In genomic region chr16:17467923-17468540, GRCh38 we compare ENCODE assay signal across 8 cellular contexts. TPM values are rescaled to one million over a fixed set of nuclear protein-coding genes. Genes with fewer than 3 reads are reported as not detected.
DNase-seq lines count a peak whose midpoint lies in the region; ATAC-seq, FAIRE-seq and TF ChIP-seq lines count a peak whose summit lies in the region.

No MANE protein-coding gene starts in this region.

- no peaks in the 10 kb centered on the region; the same call in 1 of the 2 replicates for H3K79me1 ChIP-seq in H1 (ENCODE audit: low read depth, low read length)

- H3K27me3 ChIP-seq in H1 (replicated peaks in 1 of 4; ENCODE audit: control insufficient read depth in 3 of 4, extremely low read depth in 1 of 4, insufficient read depth in 3 of 4, low read length in 3 of 4), result peaks cover 0 to 28% (median 15%) of the 10 kb centered on the region in 4 experiments; a peak in 5 of 7 replicates
- H3K27me3 ChIP-seq in testis, result no peaks in the 10 kb centered on the region

- H3K9ac ChIP-seq in H1 (replicated peaks in 1 of 4; ENCODE audit: extremely low read depth in 1 of 4, low read depth in 3 of 4, low read length in 3 of 4), result no peak overlapping the region

- no peak overlapping the region for H4K5ac ChIP-seq in H1 (ENCODE audit: insufficient read length, low read depth, low read length)

- H2BK5ac ChIP-seq in H1 (ENCODE audit: low read depth, low read length), result 0 out of 2 replicates have a peak overlapping the region, but pooled peaks have one; percentile 3

- H3K79me2 ChIP-seq in H1 (ENCODE audit: control insufficient read depth in 1 of 2, insufficient read depth in 2 of 2, low read length in 2 of 2), result peaks cover 0 to 56% of the 10 kb centered on the region in 2 experiments; a peak in 2 of 4 replicates

- peaks cover 19% of the 10 kb centered on the region for H3K36me3 Mint-ChIP-seq in activated B cell treated with CpG ODN at 0.5 μM for 24 hours (ENCODE audit: low read depth)

- TF ChIP-seq RAD21 in H1 (IDR thresholded peaks at IDR 0.05 in 1 of 2, conservative IDR thresholded peaks at IDR 0.05 in 1 of 2; ENCODE audit: low read depth in 2 of 2, low read length in 2 of 2), result peak; percentile 90 to 97

- no peak overlapping the region for H3K27ac ChIP-seq in H1 (ENCODE audit: low read depth, low read length)
- no peak overlapping the region for H3K27ac ChIP-seq in mesodermal cell (ENCODE audit: low read depth, low read length, severe bottlenecking)
- peak overlapping the region in 1 of 2 donors; percentile 50 for H3K27ac ChIP-seq in testis

- H3K4me3 ChIP-seq in H1 (ENCODE audit: extremely low read depth in 1 of 4, insufficient read depth in 2 of 4, low read depth in 3 of 4, low read length in 4 of 4) (peak overlapping the region in 1 of 4 experiments; percentile 36; a peak in 1 of 8 replicates), mesodermal cell (ENCODE audit: extremely low read depth, insufficient read depth, low read length, poor library complexity, severe bottlenecking) (peak overlapping the region; percentile 54), testis (peak overlapping the region in 1 of 2 donors; percentile 72)

- FAIRE-seq in H1 (lab: Jason Lieb, UNC), result peak; percentile 55

- H2BK120ac ChIP-seq in H1 (replicated peaks; ENCODE audit: low read depth, low read length), result no peak overlapping the region

- H3K4me2 ChIP-seq in H1 (ENCODE audit: insufficient read depth in 1 of 2, low read depth in 2 of 2, low read length in 2 of 2), result peak overlapping the region; percentile 44 to 92; a peak in 3 of 4 replicates

- no peak for TF ChIP-seq EP300 in H1 (IDR thresholded peaks at IDR 0.05; ENCODE audit: borderline replicate concordance in 1 of 2, low read depth in 2 of 2, low read length in 2 of 2)

- POLR2A ChIA-PET in activated B cell treated with CpG ODN at 0.5 μM for 24 hours (lab: Charles Lee) (interaction anchor here (0.6 to 3.2 kb wide), 15 partner anchors 9 to 607 kb away, joined by 3 to 23 read pairs (median 4); no protein-coding TSS in a partner anchor), H1 (lab: Charles Lee; ENCODE audit: partially characterized antibody) (interaction anchor here (1.0 to 1.2 kb wide), 2 partner anchors 10 to 33 kb away, joined by 3 read pairs; no protein-coding TSS in a partner anchor)

- H2AFZ ChIP-seq in H1 (ENCODE audit: low read length), result no peak overlapping the region

- peaks cover 54% of the 10 kb centered on the region for H3K4me1 Mint-ChIP-seq in activated B cell treated with CpG ODN at 0.5 μM for 24 hours

- H4K91ac ChIP-seq in H1 (replicated peaks; ENCODE audit: insufficient read length, low read length), result no peak overlapping the region

- peaks cover 14% of the 10 kb centered on the region for H3K23me2 ChIP-seq in H1 (ENCODE audit: low read depth, low read length)

- peaks cover 10 to 12% of the 10 kb centered on the region in 2 experiments for H4K20me1 ChIP-seq in H1 (replicated peaks in 1 of 2; ENCODE audit: control insufficient read depth in 1 of 2, insufficient read depth in 2 of 2, low read length in 2 of 2)

- H4K8ac ChIP-seq in H1 (ENCODE audit: extremely low read depth, insufficient read depth, low read length), result no peak overlapping the region

- H3K4ac ChIP-seq in H1 (replicated peaks; ENCODE audit: insufficient read length, low read depth, low read length), result no peak overlapping the region

- CTCF ChIA-PET in activated B cell treated with CpG ODN at 0.5 μM for 24 hours (lab: Charles Lee), result interaction anchor here (0.6 to 3.2 kb wide), 21 partner anchors 16 to 274 kb away, joined by 3 to 24 read pairs (median 4); no protein-coding TSS in a partner anchor
- CTCF ChIA-PET in H1 (lab: Charles Lee; ENCODE audit: partially characterized antibody), result interaction anchor here (0.6 to 5.2 kb wide), 47 partner anchors 9 to 608 kb away, joined by 3 to 30 read pairs (median 4); no protein-coding TSS in a partner anchor

- no peak overlapping the region for H3K23ac ChIP-seq in H1 (ENCODE audit: insufficient read length)

- H3K56ac ChIP-seq in H1 (replicated peaks; ENCODE audit: insufficient read length, low read depth, low read length), result no peak overlapping the region

- intact Hi-C loops in activated B cell treated with CpG ODN at 0.5 μM for 24 hours (cut with micrococcal nuclease) (loop anchor here (1.0 to 2.0 kb wide), 6 partner anchors 8 to 607 kb away; no protein-coding TSS in a partner anchor), testis (cut with DNase I; ENCODE audit: low total_unique reads) (no loop called here)

- H3K36me3 ChIP-seq in H1 (ENCODE audit: control insufficient read depth in 2 of 4, insufficient read depth in 4 of 4, low read length in 3 of 4), result no peaks in the 10 kb centered on the region
- peaks cover 5% of the 10 kb centered on the region for H3K36me3 ChIP-seq in mesodermal cell (ENCODE audit: control insufficient read depth, insufficient read depth, low read length)
- H3K36me3 ChIP-seq in testis (ENCODE audit: low read depth, missing control alignments), result no peaks in the 10 kb centered on the region

- peak overlapping the region; percentile 83 for H3K4me3 Mint-ChIP-seq in activated B cell treated with CpG ODN at 0.5 μM for 24 hours

- no peak for TF ChIP-seq POLR2A in H1 (IDR thresholded peaks at IDR 0.05; ENCODE audit: control extremely low read depth in 1 of 2, low read depth in 2 of 2, low read length in 2 of 2)
- TF ChIP-seq POLR2A in testis (IDR thresholded peaks at IDR 0.05), result no peak

- H3K27me3 Mint-ChIP-seq in activated B cell treated with CpG ODN at 0.5 μM for 24 hours, result no peaks in the 10 kb centered on the region

- H3K9me3 Mint-ChIP-seq in activated B cell treated with CpG ODN at 0.5 μM for 24 hours, result no peaks in the 10 kb centered on the region

- no peak for ATAC-seq in activated B cell treated with CpG ODN at 0.5 μM for 24 hours (ENCODE audit: low read depth)
- ATAC-seq in HG02571 (IDR thresholded peaks at IDR 0.05; ENCODE audit: unreplicated experiment), result no peak
- ATAC-seq in HG03571 (IDR thresholded peaks at IDR 0.05; ENCODE audit: unreplicated experiment), result no peak

- no peak overlapping the region for H3K18ac ChIP-seq in H1 (ENCODE audit: extremely low read depth, low read length)

- no peak for TF ChIP-seq CTCF in activated B cell treated with CpG ODN at 0.5 μM for 24 hours (IDR thresholded peaks at IDR 0.05)
- peak; percentile 80 to 90 (median 83) for TF ChIP-seq CTCF in H1 (IDR thresholded peaks at IDR 0.05; ENCODE audit: control extremely low read depth in 1 of 3, insufficient read depth in 1 of 3, low read depth in 1 of 3, low read length in 3 of 3)
- peak; percentile 47 to 53 (median 50) for TF ChIP-seq CTCF in testis (IDR thresholded peaks at IDR 0.05)

- no peaks in the 10 kb centered on the region for H3K9me3 ChIP-seq in H1 (ENCODE audit: insufficient read depth in 2 of 2, low read depth in 1 of 2, low read length in 1 of 2)
- H3K9me3 ChIP-seq in mesodermal cell (ENCODE audit: control insufficient read depth, low read length), result no peaks in the 10 kb centered on the region
- H3K9me3 ChIP-seq in testis, result no peaks in the 10 kb centered on the region

- H2BK12ac ChIP-seq in H1 (ENCODE audit: low read depth, low read length), result peak overlapping the region; percentile 35; the same call in 1 of the 2 replicates

- WGBS in H1 (ENCODE audit: extremely low coverage in 1 of 2, insufficient coverage in 1 of 2, insufficient read length in 1 of 2, insufficient replicate concordance in 2 of 2, low coverage in 1 of 2, low lambda C conversion rate in 2 of 2, missing lambda C conversion rate in 1 of 2), 2 experiments, result 35% methylated on average over 6 of the region's 6 CpGs; no CpG with 5 or more reads in 1 of the 2 experiments
- WGBS in mesodermal cell (ENCODE audit: insufficient coverage in 2 of 2), 2 experiments, result 23 to 39% methylated on average over 5 of the region's 6 CpGs
- 17 to 22% methylated on average over 6 of the region's 6 CpGs for WGBS in testis, 2 donors

- no peak overlapping the region for H3K14ac ChIP-seq in H1 (ENCODE audit: insufficient read length)

- H2BK20ac ChIP-seq in H1 (ENCODE audit: low read length), result no peak overlapping the region

- H2AK5ac ChIP-seq in H1 (ENCODE audit: low read depth, low read length), result no peak overlapping the region

- H3K27ac Mint-ChIP-seq in activated B cell treated with CpG ODN at 0.5 μM for 24 hours, result no peak overlapping the region

- peaks cover 13 to 35% (median 21%) of the 10 kb centered on the region in 4 experiments; a peak in 6 of 7 replicates for H3K4me1 ChIP-seq in H1 (replicated peaks in 1 of 4; ENCODE audit: control insufficient read depth in 3 of 4, insufficient read depth in 4 of 4, low read length in 3 of 4)
- H3K4me1 ChIP-seq in mesodermal cell (ENCODE audit: control insufficient read depth, insufficient read depth, low read length, poor library complexity, severe bottlenecking), result peaks cover 36% of the 10 kb centered on the region
- peaks cover 9% of the 10 kb centered on the region for H3K4me1 ChIP-seq in testis

- DNase-seq in EH (ENCODE audit: low read depth) (peak; percentile 74), NCI-H1105 (lab: John Stamatoyannopoulos, UW) (peak; percentile 35), activated B cell treated with CpG ODN at 0.5 μM for 24 hours (no peak), H1 (ENCODE audit: low read depth in 1 of 2, low spot score in 2 of 2) (peak in 1 of 2 experiments; percentile 72), testis (peak; percentile 81)

- no peak overlapping the region for H2BK15ac ChIP-seq in H1 (ENCODE audit: low read length)

TF ChIP-seq in H1, 55 proteins besides CTCF, POLR2A, EP300 and RAD21 (continues in another document):
- TF ChIP-seq MAX (IDR thresholded peaks at IDR 0.05), result no peak
- TF ChIP-seq SP2 (IDR thresholded peaks at IDR 0.05; ENCODE audit: low read length), result no peak
- TF ChIP-seq FOSL1 (IDR thresholded peaks at IDR 0.05; ENCODE audit: insufficient read depth, low read depth, low read length), result no peak

RNA-seq across cellular contexts. Expression of gene XYLT1, which starts 2.7 kb away (rescaled TPM):
- total RNA-seq in activated B cell treated with CpG ODN at 0.5 μM for 24 hours (14.9 and 17.0 TPM in 2 replicates), testis (10 to 100 TPM; 13.6 to 20.7 TPM)
- total RNA-seq in H1 (2021; fragmentation: NEBNext Ultra II Directional; extraction: Animal tissue kit (Norgen Biotek cat#: 25700)), result 22.1 and 25.4 TPM in 2 replicates
- polyA plus RNA-seq in H1 (2011; rRNA removed) (6.6 and 8.5 TPM in 2 replicates), testis (ENCODE audit: insufficient read depth, low read depth, low replicate concordance) (6.5 TPM)
- 7.4 TPM for polyA plus RNA-seq in H1 (2011; cell fraction: cytosol; rRNA removed)
- polyA plus RNA-seq in H1 (2011; cell fraction: nucleus; rRNA removed), result 22.6 TPM
- polyA plus RNA-seq in H1 (2012, experiment 1 of 2), result 7.1 to 10.2 TPM (median 9.6 TPM) in 4 replicates
- polyA plus RNA-seq in H1 (2012, experiment 2 of 2), result 3.5 TPM
- 10.9 TPM for polyA plus RNA-seq in H1 (2013, experiment 1 of 2)
- polyA plus RNA-seq in H1 (2013, experiment 2 of 2), result 11.8 TPM
- 40.6 and 63.3 TPM in 2 replicates for polyA minus RNA-seq in H1 (2011; rRNA and poly(A)+ RNA removed)
- 26.4 TPM for polyA minus RNA-seq in H1 (2011; cell fraction: cytosol; rRNA and poly(A)+ RNA removed)
- polyA minus RNA-seq in H1 (2011; cell fraction: nucleus; rRNA and poly(A)+ RNA removed), result 40.7 TPM
- polyA plus RNA-seq in mesodermal cell (2013, experiment 1 of 2), result 8.4 TPM
- 6.8 TPM for polyA plus RNA-seq in mesodermal cell (2013, experiment 2 of 2)
